Comparison of ENCODE assay signal across 18 cellular contexts in genomic region chrX:122504026-122504425, GRCh38.
"Had no signal": no experiment of that assay in that cellular context is flagged by ENCODE, and none has a peak within 500 bp of the region (broad histone marks: within the 10 kb centered on the region; RNA-seq: fewer than 3 reads in every experiment).

No MANE protein-coding gene starts in this region.

- H3K4me1 ChIP-seq: breast epithelium, esophagus squamous epithelium, prostate gland, right atrium auricular region, tibial nerve had no signal

- FAIRE-seq: endothelial cell of umbilical vein, urothelium cell line had no signal

- DNase-seq: activated CD4-positive, alpha-beta T cell treated with anti-CD3 and anti-CD28 coated beads, Interleukin-2, amount 50 U/mL, for 1 hour; activated CD4-positive, CD25-positive, alpha-beta regulatory T cell treated with anti-CD3 and anti-CD28 coated beads, Interleukin-2, amount 50 U/mL, for 72 hours; activated CD8-positive, alpha-beta memory T cell treated with anti-CD3 and anti-CD28 coated beads, Interleukin-2, amount 50 U/mL, for 4 hours; activated naive CD4-positive, alpha-beta T cell treated with anti-CD3 and anti-CD28 coated beads for 36 hours; activated T-cell treated with anti-CD3 and anti-CD28 coated beads, Interleukin-2, amount 50 U/mL, for 4 hours; effector CD8-positive, alpha-beta T cell; esophagus squamous epithelium; mesenchymal stem cell; mucosa of descending colon; naive B cell; stimulated activated CD4-positive, alpha-beta T cell treated with anti-CD3 and anti-CD28 coated beads, Interleukin-2, amount 100 ng/mL, for 48 hours had no signal

- H3K9me3 ChIP-seq: breast epithelium, esophagus squamous epithelium, mucosa of descending colon, prostate gland, right atrium auricular region, tibial nerve had no signal

- H3K4me3 ChIP-seq: breast epithelium, esophagus squamous epithelium, mucosa of descending colon, prostate gland, right atrium auricular region, skin epidermis, tibial nerve had no signal

- H3K36me3 ChIP-seq: breast epithelium, esophagus squamous epithelium, prostate gland, right atrium auricular region, tibial nerve had no signal

- H3K27me3 ChIP-seq: breast epithelium, esophagus squamous epithelium, right atrium auricular region, tibial nerve had no signal

- H3K27ac ChIP-seq: breast epithelium, esophagus squamous epithelium, prostate gland, right atrium auricular region, skin epidermis, tibial nerve had no signal
